In the genomic region with DNA sequence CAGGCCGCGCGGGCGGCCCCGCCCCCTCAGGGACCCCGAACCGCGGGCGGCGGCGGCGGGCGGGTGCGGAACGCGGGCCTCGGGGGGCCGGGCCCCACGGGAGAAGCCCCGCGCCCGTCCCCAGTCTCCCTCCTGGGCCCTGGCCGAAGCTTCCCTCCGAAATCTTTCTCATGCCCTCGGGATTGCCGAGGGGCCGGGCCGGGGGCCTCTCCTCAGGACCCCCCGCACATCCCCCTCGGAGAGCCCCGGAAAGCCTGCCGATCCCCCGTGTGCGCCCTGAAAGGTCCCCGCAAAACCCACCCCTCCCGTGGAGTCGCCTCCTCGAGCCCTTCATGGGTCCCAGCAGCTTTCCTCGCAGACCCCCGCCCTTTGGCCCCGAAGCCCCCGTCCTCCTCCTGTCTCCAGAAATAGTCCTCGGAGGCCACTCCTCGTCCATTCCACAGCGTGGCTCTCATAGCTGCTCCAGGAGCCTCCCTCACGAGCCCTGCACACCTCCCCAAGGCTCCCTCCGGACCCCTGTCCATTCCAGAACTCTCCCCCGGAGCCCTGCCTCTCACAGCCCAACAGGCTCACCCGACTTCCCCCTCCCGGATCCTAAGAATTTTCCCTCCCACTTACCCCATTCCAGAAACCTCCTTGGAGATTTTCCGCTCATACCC, we compare ENCODE assay signal across 8 cellular contexts. TPM values are rescaled to one million over a fixed set of nuclear protein-coding genes. Genes with fewer than 3 reads are reported as not detected.
A peak's percentile ranks its signal among the peaks of the same experiment; 100 is the strongest.
DNase-seq lines count a peak whose midpoint lies in the region; ATAC-seq, FAIRE-seq and TF ChIP-seq lines count a peak whose summit lies in the region.

No MANE protein-coding gene starts in this region.

- FAIRE-seq in HepG2 (lab: Jason Lieb, UNC) = no peak

- CTCF ChIA-PET in HepG2 (lab: Yijun Ruan, JAX; ENCODE audit: low intra/inter-chr PET ratio, low total read pairs) = interaction anchor here (0.8 kb wide), 1 partner anchor 70 kb away, joined by 4 read pairs; the partner anchor contains the start of gene PLEKHG2

- DNase-seq in CD4-positive, CD25-positive, alpha-beta regulatory T cell = peak in 1 of 3 donors; percentile 20
- DNase-seq in breast epithelium (ENCODE audit: low spot score in 2 of 2) (peak in 1 of 2 donors; percentile 49), HepG2 (ENCODE audit: low spot score) (no peak), tibial artery (peak in 1 of 2 donors; percentile 73), RKO (ENCODE audit: low spot score) (no peak), middle frontal gyrus (ENCODE audit: extremely low spot score, low spot score) (no peak), amniotic stem cell (lab: John Stamatoyannopoulos, UW) (no peak)

- peak overlapping the region; percentile 73 for H3K27ac ChIP-seq in CD4-positive, CD25-positive, alpha-beta regulatory T cell (ENCODE audit: insufficient read depth, low read length, poor library complexity, severe bottlenecking)
- H3K27ac ChIP-seq in breast epithelium = peak overlapping the region; percentile 93 to 97
- peak overlapping the region; percentile 45 for H3K27ac ChIP-seq in HepG2 (ENCODE audit: extremely low read length, insufficient read depth, low read length)
- peak overlapping the region; percentile 84 to 91 for H3K27ac ChIP-seq in tibial artery

- in situ Hi-C loops in HepG2 (cut with HindIII; ENCODE audit: extremely low pct_ligation_motif_present, low pct_unique_long_range_greater_than_20kb) = no loop called here

- H2AFZ ChIP-seq in HepG2 (ENCODE audit: low read length) = no peak overlapping the region

- peak overlapping the region; percentile 32 to 96 (median 86) for H3K27ac Mint-ChIP-seq in CD4-positive, CD25-positive, alpha-beta regulatory T cell

- TF ChIP-seq CTCF in breast epithelium (IDR thresholded peaks at IDR 0.05) = no peak
- no peak for TF ChIP-seq CTCF in HepG2 (CRISPR knock-in tag; IDR thresholded peaks at IDR 0.05)
- TF ChIP-seq CTCF in tibial artery (IDR thresholded peaks at IDR 0.05) = no peak

- no peak for TF ChIP-seq POLR2A in breast epithelium (IDR thresholded peaks at IDR 0.05)
- TF ChIP-seq POLR2A in HepG2 (IDR thresholded peaks at IDR 0.05; ENCODE audit: insufficient read depth in 1 of 2, low read depth in 2 of 2, low read length in 2 of 2) = no peak

- H3K36me3 Mint-ChIP-seq in CD4-positive, CD25-positive, alpha-beta regulatory T cell = peaks cover 23% of the 10 kb centered on the region

- H3K27me3 ChIP-seq in CD4-positive, CD25-positive, alpha-beta regulatory T cell (ENCODE audit: control insufficient read depth, insufficient read depth, low read length) = no peaks in the 10 kb centered on the region
- H3K27me3 ChIP-seq in breast epithelium (no peaks in the 10 kb centered on the region), HepG2 (ENCODE audit: control insufficient read depth in 1 of 2, insufficient read depth in 2 of 2, low read length in 2 of 2) (no peaks in the 10 kb centered on the region; a peak in 1 of 5 replicates), tibial artery (no peaks in the 10 kb centered on the region)

- H3K4me2 ChIP-seq in HepG2 (ENCODE audit: low read depth, low read length) = peak overlapping the region; percentile 86

- POLR2A ChIA-PET in HepG2 (lab: Yijun Ruan, JAX) = interaction anchor here (0.6 to 2.5 kb wide), 12 partner anchors 12 to 1292 kb away, joined by 3 to 14 read pairs (median 4); partner anchors contain the start of genes FBXO17, MED29, PAF1 and RPS16

- no peaks in the 10 kb centered on the region; the same call in none of the 2 replicates for H4K20me1 ChIP-seq in HepG2 (ENCODE audit: insufficient read depth, low read length)

- peaks cover 19 to 78% (median 58%) of the 10 kb centered on the region in 4 donors for H3K4me1 Mint-ChIP-seq in CD4-positive, CD25-positive, alpha-beta regulatory T cell

- H3K27me3 Mint-ChIP-seq in CD4-positive, CD25-positive, alpha-beta regulatory T cell = peaks cover 4% of the 10 kb centered on the region

- H3K9me3 Mint-ChIP-seq in CD4-positive, CD25-positive, alpha-beta regulatory T cell = no peaks in the 10 kb centered on the region

- TF ChIP-seq EP300 in Ishikawa (IDR thresholded peaks at IDR 0.05; ENCODE audit: borderline replicate concordance) = no peak
- no peak for TF ChIP-seq EP300 in HepG2 (IDR thresholded peaks at IDR 0.05; ENCODE audit: low read depth in 2 of 2, low read length in 2 of 2)
- TF ChIP-seq EP300 in HepG2 (CRISPR knock-in tag; IDR thresholded peaks at IDR 0.05; ENCODE audit: borderline replicate concordance) = no peak

- no peak for ATAC-seq in CD4-positive, CD25-positive, alpha-beta regulatory T cell (ENCODE audit: low read depth in 2 of 2)
- ATAC-seq in HepG2 = no peak

- TF ChIP-seq RAD21 in Ishikawa (IDR thresholded peaks at IDR 0.05; ENCODE audit: low read depth) (no peak), HepG2 (CRISPR knock-in tag; IDR thresholded peaks at IDR 0.05) (no peak)

- H3K36me3 ChIP-seq in CD4-positive, CD25-positive, alpha-beta regulatory T cell (ENCODE audit: control insufficient read depth, insufficient read depth, low read length) = peaks cover 5% of the 10 kb centered on the region
- no peaks in the 10 kb centered on the region for H3K36me3 ChIP-seq in breast epithelium
- H3K36me3 ChIP-seq in HepG2 (replicated peaks in 1 of 2; ENCODE audit: control insufficient read depth in 1 of 2, insufficient read depth in 2 of 2, low read length in 2 of 2) = peaks cover 0 to 16% of the 10 kb centered on the region in 2 experiments; a peak in 3 of 5 replicates
- H3K36me3 ChIP-seq in tibial artery = no peaks in the 10 kb centered on the region

- H3K79me2 ChIP-seq in HepG2 (ENCODE audit: insufficient read depth, low read length) = peaks cover 41% of the 10 kb centered on the region

- H3K4me1 ChIP-seq in CD4-positive, CD25-positive, alpha-beta regulatory T cell (ENCODE audit: control insufficient read depth, insufficient read depth, low read length, poor library complexity, severe bottlenecking) = peaks cover 41% of the 10 kb centered on the region
- peaks cover 0 to 29% of the 10 kb centered on the region in 2 donors for H3K4me1 ChIP-seq in breast epithelium
- peaks cover 63% of the 10 kb centered on the region for H3K4me1 ChIP-seq in HepG2 (ENCODE audit: insufficient read depth, low read length)
- peaks cover 0 to 57% (median 51%) of the 10 kb centered on the region in 4 donors for H3K4me1 ChIP-seq in tibial artery

- peak overlapping the region; percentile 81 to 94 (median 88) for H3K4me3 Mint-ChIP-seq in CD4-positive, CD25-positive, alpha-beta regulatory T cell

- H3K9me3 ChIP-seq in CD4-positive, CD25-positive, alpha-beta regulatory T cell (ENCODE audit: control insufficient read depth in 2 of 2, low read length in 2 of 2) = no peaks in the 10 kb centered on the region
- H3K9me3 ChIP-seq in breast epithelium (no peaks in the 10 kb centered on the region), HepG2 (ENCODE audit: low read length) (no peaks in the 10 kb centered on the region), tibial artery (no peaks in the 10 kb centered on the region)

- intact Hi-C loops in breast epithelium (cut with DNase I; ENCODE audit: low total_unique reads) = loop anchor here (10.0 kb wide), 1 partner anchor 938 kb away; the partner anchor contains the start of gene FAM98C
- intact Hi-C loops in HepG2 (cut with micrococcal nuclease; ENCODE audit: unreplicated experiment) = loop anchor here (5.0 kb wide), 1 partner anchor 70 kb away; the partner anchor contains the start of gene PLEKHG2
- intact Hi-C loops in tibial artery (cut with DNase I; ENCODE audit: low total_unique reads) = loop anchor here (5.0 kb wide), 1 partner anchor 215 kb away; the partner anchor contains the start of gene PAK4

- H3K9ac ChIP-seq in HepG2 (ENCODE audit: insufficient read depth, low read depth, low read length) = peak overlapping the region; percentile 91

- H3K4me3 ChIP-seq in CD4-positive, CD25-positive, alpha-beta regulatory T cell (ENCODE audit: low read depth, low read length) = peak overlapping the region; percentile 51
- H3K4me3 ChIP-seq in breast epithelium (peak overlapping the region; percentile 67 to 94 (median 89)), HepG2 (replicated peaks in 1 of 3; ENCODE audit: insufficient read depth in 1 of 3, low read depth in 2 of 3, low read length in 3 of 3) (peak overlapping the region; percentile 84 to 92 (median 88)), tibial artery (peak overlapping the region; percentile 81 to 96)

- WGBS in HepG2 (ENCODE audit: low lambda C conversion rate) = 6% methylated on average over 19 of the region's 51 CpGs

- BruUV-seq in HepG2 (replicated peaks; lab: Mats Ljungman, UMichigan) = no TSS peak

RNA-seq across cellular contexts. Expression of gene SAMD4B, which starts 0.6 kb away (rescaled TPM):
- 78.9 TPM for total RNA-seq in CD4-positive, CD25-positive, alpha-beta regulatory T cell
- 1 to 10 TPM; 5.7 to 9.9 (median 6.5) TPM for polyA plus RNA-seq in CD4-positive, CD25-positive, alpha-beta regulatory T cell
- 10 to 100 TPM; 57.4 to 65.2 (median 59.7) TPM for total RNA-seq in breast epithelium
- 26.0 and 29.1 TPM in 2 replicates for total RNA-seq in HepG2 (2016; rRNA removed; fragmentation: Illumina TruSeq; extraction: Trizol)
- 7.2 and 7.4 TPM in 2 replicates for total RNA-seq in HepG2 (2016; cell fraction: cytosol; rRNA removed; fragmentation: Illumina TruSeq; extraction: Trizol; ENCODE audit: low read depth)
- total RNA-seq in HepG2 (2016; cell fraction: insoluble cytoplasmic fraction; rRNA removed; fragmentation: Illumina TruSeq; extraction: Trizol) = 25.8 and 26.5 TPM in 2 replicates
- total RNA-seq in HepG2 (2016; cell fraction: membrane; rRNA removed; fragmentation: Illumina TruSeq; extraction: Trizol) = 26.3 and 30.4 TPM in 2 replicates
- 21.5 and 28.0 TPM in 2 replicates for total RNA-seq in HepG2 (2016; cell fraction: nucleus; rRNA removed; fragmentation: Illumina TruSeq; extraction: Trizol)
- polyA plus RNA-seq in HepG2 (2011; rRNA removed) = 31.8 and 37.7 TPM in 2 replicates
- 15.3 and 21.3 TPM in 2 replicates for polyA plus RNA-seq in HepG2 (2011; cell fraction: cytosol; rRNA removed)
- polyA plus RNA-seq in HepG2 (2011; cell fraction: nucleus; rRNA removed) = 70.1 and 82.6 TPM in 2 replicates
- 35.6 and 45.7 TPM in 2 replicates for polyA plus RNA-seq in HepG2 (2012)
- polyA plus RNA-seq in HepG2 (2016; cell fraction: cytosol; fragmentation: Illumina TruSeq; extraction: Trizol; ENCODE audit: low read depth) = 7.6 and 8.0 TPM in 2 replicates
- polyA plus RNA-seq in HepG2 (2016; cell fraction: insoluble cytoplasmic fraction; fragmentation: Illumina TruSeq; extraction: Trizol; ENCODE audit: low read depth) = 33.5 and 49.3 TPM in 2 replicates
- polyA plus RNA-seq in HepG2 (2016; cell fraction: membrane; fragmentation: Illumina TruSeq; extraction: Trizol; ENCODE audit: low read depth) = 31.4 and 33.2 TPM in 2 replicates
- polyA plus RNA-seq in HepG2 (2016; cell fraction: nucleus; fragmentation: Illumina TruSeq; extraction: Trizol; ENCODE audit: insufficient read depth, low read depth) = 81.0 and 81.2 TPM in 2 replicates
- 63.3 and 83.3 TPM in 2 replicates for polyA minus RNA-seq in HepG2 (2011; rRNA and poly(A)+ RNA removed; ENCODE audit: low replicate concordance)
- 21.3 and 24.8 TPM in 2 replicates for polyA minus RNA-seq in HepG2 (2011; cell fraction: cytosol; rRNA and poly(A)+ RNA removed)
- polyA minus RNA-seq in HepG2 (2011; cell fraction: nucleus; rRNA and poly(A)+ RNA removed) = 25.0 and 25.6 TPM in 2 replicates

RNA-seq across cellular contexts. Expression of gene GMFG, which starts 6.9 kb away (rescaled TPM):
- 512 TPM for total RNA-seq in CD4-positive, CD25-positive, alpha-beta regulatory T cell
- 1,000 to 10,000 TPM; 1,343 to 1,906 (median 1,706) TPM for polyA plus RNA-seq in CD4-positive, CD25-positive, alpha-beta regulatory T cell
- total RNA-seq in breast epithelium (10 to 100 TPM; 21.7 to 47.5 (median 26.6) TPM), HepG2 (2016; rRNA removed; fragmentation: Illumina TruSeq; extraction: Trizol) (1.1 TPM in 1 of 2 replicates, not detected in the other)
- total RNA-seq in HepG2 (2016; cell fraction: cytosol; rRNA removed; fragmentation: Illumina TruSeq; extraction: Trizol; ENCODE audit: low read depth) = 0.88 TPM in 1 of 2 replicates, not detected in the other
- 0.35 and 1.1 TPM in 2 replicates for total RNA-seq in HepG2 (2016; cell fraction: insoluble cytoplasmic fraction; rRNA removed; fragmentation: Illumina TruSeq; extraction: Trizol)
- total RNA-seq in HepG2 (2016; cell fraction: membrane; rRNA removed; fragmentation: Illumina TruSeq; extraction: Trizol) = 0.46 TPM in 1 of 2 replicates, not detected in the other
- total RNA-seq in HepG2 (2016; cell fraction: nucleus; rRNA removed; fragmentation: Illumina TruSeq; extraction: Trizol) = not detected in 2 replicates
- polyA plus RNA-seq in HepG2 (2011; rRNA removed) = 7.5 and 7.9 TPM in 2 replicates
- polyA plus RNA-seq in HepG2 (2011; cell fraction: cytosol; rRNA removed) = 5.3 and 8.4 TPM in 2 replicates
- 2.2 and 3.1 TPM in 2 replicates for polyA plus RNA-seq in HepG2 (2011; cell fraction: nucleus; rRNA removed)
- polyA plus RNA-seq in HepG2 (2012) = 10.9 and 18.0 TPM in 2 replicates
- polyA plus RNA-seq in HepG2 (2016; cell fraction: cytosol; fragmentation: Illumina TruSeq; extraction: Trizol; ENCODE audit: low read depth) = 0.45 TPM in 1 of 2 replicates, not detected in the other
- 1.1 TPM in 1 of 2 replicates, not detected in the other for polyA plus RNA-seq in HepG2 (2016; cell fraction: insoluble cytoplasmic fraction; fragmentation: Illumina TruSeq; extraction: Trizol; ENCODE audit: low read depth)
- 0.42 TPM in 1 of 2 replicates, not detected in the other for polyA plus RNA-seq in HepG2 (2016; cell fraction: membrane; fragmentation: Illumina TruSeq; extraction: Trizol; ENCODE audit: low read depth)
- polyA plus RNA-seq in HepG2 (2016; cell fraction: nucleus; fragmentation: Illumina TruSeq; extraction: Trizol; ENCODE audit: insufficient read depth, low read depth) = not detected in 2 replicates
- 1.5 TPM in 1 of 2 replicates, not detected in the other for polyA minus RNA-seq in HepG2 (2011; rRNA and poly(A)+ RNA removed; ENCODE audit: low replicate concordance)
- polyA minus RNA-seq in HepG2 (2011; cell fraction: cytosol; rRNA and poly(A)+ RNA removed) = not detected in 2 replicates
- not detected in 2 replicates for polyA minus RNA-seq in HepG2 (2011; cell fraction: nucleus; rRNA and poly(A)+ RNA removed)

RNA-seq across cellular contexts. Expression of gene LRFN1, which starts 22.1 kb away (rescaled TPM):
- total RNA-seq in CD4-positive, CD25-positive, alpha-beta regulatory T cell = 4.9 TPM
- 1 to 10 TPM; 2.1 to 4.9 (median 3.1) TPM for polyA plus RNA-seq in CD4-positive, CD25-positive, alpha-beta regulatory T cell
- total RNA-seq in breast epithelium = under 1 TPM; 0.16 to 0.66 (median 0.59) TPM
- total RNA-seq in HepG2 (2016; rRNA removed; fragmentation: Illumina TruSeq; extraction: Trizol) = 0.04 TPM in 1 of 2 replicates, not detected in the other
- 0.09 TPM in 1 of 2 replicates, not detected in the other for total RNA-seq in HepG2 (2016; cell fraction: cytosol; rRNA removed; fragmentation: Illumina TruSeq; extraction: Trizol; ENCODE audit: low read depth)
- total RNA-seq in HepG2 (2016; cell fraction: insoluble cytoplasmic fraction; rRNA removed; fragmentation: Illumina TruSeq; extraction: Trizol) = 0.06 TPM in 1 of 2 replicates, not detected in the other
- 0.06 TPM in 1 of 2 replicates, not detected in the other for total RNA-seq in HepG2 (2016; cell fraction: membrane; rRNA removed; fragmentation: Illumina TruSeq; extraction: Trizol)
- total RNA-seq in HepG2 (2016; cell fraction: nucleus; rRNA removed; fragmentation: Illumina TruSeq; extraction: Trizol) = 0.19 TPM in 1 of 2 replicates, not detected in the other
- 0.07 TPM in 1 of 2 replicates, not detected in the other for polyA plus RNA-seq in HepG2 (2011; rRNA removed)
- polyA plus RNA-seq in HepG2 (2011; cell fraction: cytosol; rRNA removed) = 0.04 and 0.05 TPM in 2 replicates
- polyA plus RNA-seq in HepG2 (2011; cell fraction: nucleus; rRNA removed) = 0.16 and 0.17 TPM in 2 replicates
- polyA plus RNA-seq in HepG2 (2012) = 0.36 and 0.39 TPM in 2 replicates
- polyA plus RNA-seq in HepG2 (2016; cell fraction: cytosol; fragmentation: Illumina TruSeq; extraction: Trizol; ENCODE audit: low read depth) = 0.06 TPM in 1 of 2 replicates, not detected in the other
- 0.13 and 0.19 TPM in 2 replicates for polyA plus RNA-seq in HepG2 (2016; cell fraction: insoluble cytoplasmic fraction; fragmentation: Illumina TruSeq; extraction: Trizol; ENCODE audit: low read depth)
- 0.09 and 0.15 TPM in 2 replicates for polyA plus RNA-seq in HepG2 (2016; cell fraction: membrane; fragmentation: Illumina TruSeq; extraction: Trizol; ENCODE audit: low read depth)
- 0.15 and 0.52 TPM in 2 replicates for polyA plus RNA-seq in HepG2 (2016; cell fraction: nucleus; fragmentation: Illumina TruSeq; extraction: Trizol; ENCODE audit: insufficient read depth, low read depth)
- 0.10 TPM in 1 of 2 replicates, not detected in the other for polyA minus RNA-seq in HepG2 (2011; rRNA and poly(A)+ RNA removed; ENCODE audit: low replicate concordance)
- not detected in 2 replicates for polyA minus RNA-seq in HepG2 (2011; cell fraction: cytosol; rRNA and poly(A)+ RNA removed)
- polyA minus RNA-seq in HepG2 (2011; cell fraction: nucleus; rRNA and poly(A)+ RNA removed) = 0.25 TPM in 1 of 2 replicates, not detected in the other

RNA-seq across cellular contexts. Expression of gene IFNL1, which starts 46.6 kb away (rescaled TPM):
- total RNA-seq in CD4-positive, CD25-positive, alpha-beta regulatory T cell = not detected
- not detected for polyA plus RNA-seq in CD4-positive, CD25-positive, alpha-beta regulatory T cell
- total RNA-seq in breast epithelium = not detected
- not detected in 2 replicates for total RNA-seq in HepG2 (2016; rRNA removed; fragmentation: Illumina TruSeq; extraction: Trizol)
- total RNA-seq in HepG2 (2016; cell fraction: cytosol; rRNA removed; fragmentation: Illumina TruSeq; extraction: Trizol; ENCODE audit: low read depth) = not detected in 2 replicates
- not detected in 2 replicates for total RNA-seq in HepG2 (2016; cell fraction: insoluble cytoplasmic fraction; rRNA removed; fragmentation: Illumina TruSeq; extraction: Trizol)
- total RNA-seq in HepG2 (2016; cell fraction: membrane; rRNA removed; fragmentation: Illumina TruSeq; extraction: Trizol) = not detected in 2 replicates
- total RNA-seq in HepG2 (2016; cell fraction: nucleus; rRNA removed; fragmentation: Illumina TruSeq; extraction: Trizol) = not detected in 2 replicates
- polyA plus RNA-seq in HepG2 (2011; rRNA removed) = not detected in 2 replicates
- polyA plus RNA-seq in HepG2 (2011; cell fraction: cytosol; rRNA removed) = not detected in 2 replicates
- polyA plus RNA-seq in HepG2 (2011; cell fraction: nucleus; rRNA removed) = not detected in 2 replicates
- not detected in 2 replicates for polyA plus RNA-seq in HepG2 (2012)
- not detected in 2 replicates for polyA plus RNA-seq in HepG2 (2016; cell fraction: cytosol; fragmentation: Illumina TruSeq; extraction: Trizol; ENCODE audit: low read depth)
- not detected in 2 replicates for polyA plus RNA-seq in HepG2 (2016; cell fraction: insoluble cytoplasmic fraction; fragmentation: Illumina TruSeq; extraction: Trizol; ENCODE audit: low read depth)
- polyA plus RNA-seq in HepG2 (2016; cell fraction: membrane; fragmentation: Illumina TruSeq; extraction: Trizol; ENCODE audit: low read depth) = not detected in 2 replicates
- not detected in 2 replicates for polyA plus RNA-seq in HepG2 (2016; cell fraction: nucleus; fragmentation: Illumina TruSeq; extraction: Trizol; ENCODE audit: insufficient read depth, low read depth)
- polyA minus RNA-seq in HepG2 (2011; rRNA and poly(A)+ RNA removed; ENCODE audit: low replicate concordance) = not detected in 2 replicates
- not detected in 2 replicates for polyA minus RNA-seq in HepG2 (2011; cell fraction: cytosol; rRNA and poly(A)+ RNA removed)
- polyA minus RNA-seq in HepG2 (2011; cell fraction: nucleus; rRNA and poly(A)+ RNA removed) = not detected in 2 replicates

RNA-seq across cellular contexts. Expression of gene PAF1, which starts 48.1 kb away (rescaled TPM):
- total RNA-seq in CD4-positive, CD25-positive, alpha-beta regulatory T cell = 138 TPM
- 10 to 100 TPM; 35.0 to 46.7 (median 39.0) TPM for polyA plus RNA-seq in CD4-positive, CD25-positive, alpha-beta regulatory T cell
- total RNA-seq in breast epithelium (10 to 100 TPM; 41.3 to 49.5 (median 45.2) TPM), HepG2 (2016; rRNA removed; fragmentation: Illumina TruSeq; extraction: Trizol) (30.2 and 31.0 TPM in 2 replicates)
- total RNA-seq in HepG2 (2016; cell fraction: cytosol; rRNA removed; fragmentation: Illumina TruSeq; extraction: Trizol; ENCODE audit: low read depth) = 4.3 and 4.6 TPM in 2 replicates
- 25.2 and 33.6 TPM in 2 replicates for total RNA-seq in HepG2 (2016; cell fraction: insoluble cytoplasmic fraction; rRNA removed; fragmentation: Illumina TruSeq; extraction: Trizol)
- total RNA-seq in HepG2 (2016; cell fraction: membrane; rRNA removed; fragmentation: Illumina TruSeq; extraction: Trizol) = 7.2 and 8.9 TPM in 2 replicates
- 17.1 and 20.6 TPM in 2 replicates for total RNA-seq in HepG2 (2016; cell fraction: nucleus; rRNA removed; fragmentation: Illumina TruSeq; extraction: Trizol)
- 30.3 and 31.1 TPM in 2 replicates for polyA plus RNA-seq in HepG2 (2011; rRNA removed)
- 23.2 and 28.5 TPM in 2 replicates for polyA plus RNA-seq in HepG2 (2011; cell fraction: cytosol; rRNA removed)
- polyA plus RNA-seq in HepG2 (2011; cell fraction: nucleus; rRNA removed) = 46.4 and 51.2 TPM in 2 replicates
- polyA plus RNA-seq in HepG2 (2012) = 31.0 and 32.0 TPM in 2 replicates
- polyA plus RNA-seq in HepG2 (2016; cell fraction: cytosol; fragmentation: Illumina TruSeq; extraction: Trizol; ENCODE audit: low read depth) = 4.2 and 4.5 TPM in 2 replicates
- 45.7 and 53.2 TPM in 2 replicates for polyA plus RNA-seq in HepG2 (2016; cell fraction: insoluble cytoplasmic fraction; fragmentation: Illumina TruSeq; extraction: Trizol; ENCODE audit: low read depth)
- polyA plus RNA-seq in HepG2 (2016; cell fraction: membrane; fragmentation: Illumina TruSeq; extraction: Trizol; ENCODE audit: low read depth) = 7.1 and 7.8 TPM in 2 replicates
- polyA plus RNA-seq in HepG2 (2016; cell fraction: nucleus; fragmentation: Illumina TruSeq; extraction: Trizol; ENCODE audit: insufficient read depth, low read depth) = 51.5 and 52.7 TPM in 2 replicates
- 32.5 and 51.4 TPM in 2 replicates for polyA minus RNA-seq in HepG2 (2011; rRNA and poly(A)+ RNA removed; ENCODE audit: low replicate concordance)
- polyA minus RNA-seq in HepG2 (2011; cell fraction: cytosol; rRNA and poly(A)+ RNA removed) = 17.1 and 19.9 TPM in 2 replicates
- 30.1 and 33.9 TPM in 2 replicates for polyA minus RNA-seq in HepG2 (2011; cell fraction: nucleus; rRNA and poly(A)+ RNA removed)

Comparison
In these comparisons a context has a peak if more than half of its experiments do, and no peak if none do; other contexts are left out.
1. H3K27ac ChIP-seq: peak in every context shown above with its lines; median percentile 95 in breast epithelium; 88 in tibial artery; 73 in CD4-positive, CD25-positive, alpha-beta regulatory T cell; 45 in HepG2.
2. RNA of gene GMFG, which starts 6.9 kb away (total RNA-seq): 512 TPM in CD4-positive, CD25-positive, alpha-beta regulatory T cell (single experiment) and 21.7 to 47.5 TPM in breast epithelium; 0.35 to 1.1 TPM in HepG2; every median in the first group is over 10 times any median in the second.
3. Peak in every context shown above with its lines, with median percentiles within 50 percentile points of each other: H3K4me3 ChIP-seq.